In genomic region chr1:12063141-12064072, GRCh38 we compare ENCODE assay signal across 1 cellular context.
A peak's percentile ranks its signal among the peaks of the same experiment; 100 is the strongest.
TF ChIP-seq lines count a peak whose summit lies in the region.

Gene TNFRSF8, plus strand, starts transcription at chr1:12063303. Its CDS starts 296 bp downstream, at chr1:12063599.

TF ChIP-seq in GM12878, 131 proteins besides CTCF, POLR2A, EP300 and RAD21 (continued from another document and continues in another):
- peak; percentile 24; the same call in 1 of the 2 replicates for TF ChIP-seq REST (IDR thresholded peaks at IDR 0.05; ENCODE audit: low read depth, low read length)
- TF ChIP-seq MAX (IDR thresholded peaks at IDR 0.05; ENCODE audit: low read depth, low read length) = peak; percentile 94
- no peak for TF ChIP-seq MEF2A (IDR thresholded peaks at IDR 0.05; ENCODE audit: insufficient read depth, low read depth, low read length)
- TF ChIP-seq POU2F2 (IDR thresholded peaks at IDR 0.05; ENCODE audit: borderline replicate concordance, low read depth, low read length) = no peak; the same call in 2 of the 3 replicates
- peak; percentile 26; the same call in 1 of the 2 replicates for TF ChIP-seq NBN (IDR thresholded peaks at IDR 0.05)
- peak; percentile 57; the same call in 1 of the 2 replicates for TF ChIP-seq TBL1XR1 (IDR thresholded peaks at IDR 0.05; ENCODE audit: low read depth, low read length)
- TF ChIP-seq ATF7 (IDR thresholded peaks at IDR 0.05; ENCODE audit: low read depth) = no peak
- no peak for TF ChIP-seq USF1 (IDR thresholded peaks at IDR 0.05; ENCODE audit: borderline replicate concordance, extremely low read length, insufficient read depth, low read depth, low read length)
- no peak for TF ChIP-seq PKNOX1 (IDR thresholded peaks at IDR 0.05)
- TF ChIP-seq TCF7 (IDR thresholded peaks at IDR 0.05; ENCODE audit: borderline replicate concordance) = no peak
- TF ChIP-seq KDM1A (IDR thresholded peaks at IDR 0.05; ENCODE audit: borderline replicate concordance) = no peak
- no peak for TF ChIP-seq SMC3 (IDR thresholded peaks at IDR 0.05; ENCODE audit: borderline replicate concordance, low read length)
- no peak for TF ChIP-seq SREBF1 (IDR thresholded peaks at IDR 0.05; ENCODE audit: low read length)
- TF ChIP-seq BHLHE40 (IDR thresholded peaks at IDR 0.05; ENCODE audit: borderline replicate concordance in 1 of 2, low read depth in 2 of 2, low read length in 1 of 2) = peak; percentile 90 to 91
- TF ChIP-seq HDAC2 (IDR thresholded peaks at IDR 0.05) = 0 out of 2 replicates have a peak, but pooled peaks have one; percentile 57
- TF ChIP-seq USF2 (IDR thresholded peaks at IDR 0.05; ENCODE audit: borderline replicate concordance, low read depth, low read length) = no peak; the same call in 1 of the 2 replicates
- TF ChIP-seq PAX8 (IDR thresholded peaks at IDR 0.05) = no peak
- peak; percentile 89 for TF ChIP-seq GATAD2B (conservative IDR thresholded peaks at IDR 0.05; ENCODE audit: low read depth)
- peak; percentile 55 for TF ChIP-seq MYC (IDR thresholded peaks at IDR 0.05; ENCODE audit: insufficient read depth, insufficient read length, insufficient replicate concordance, low read length, severe bottlenecking)
- TF ChIP-seq SKIL (IDR thresholded peaks at IDR 0.05; ENCODE audit: low read depth, poor library complexity, severe bottlenecking) = no peak
- TF ChIP-seq TCF12 (IDR thresholded peaks at IDR 0.05; ENCODE audit: low read depth, low read length) = peak; percentile 46; the same call in 1 of the 2 replicates
- TF ChIP-seq PRDM15 (CRISPR knock-in tag; IDR thresholded peaks at IDR 0.05) = no peak
- no peak for TF ChIP-seq CUX1 (IDR thresholded peaks at IDR 0.05; ENCODE audit: insufficient replicate concordance, low read depth, low read length)
- no peak for TF ChIP-seq CBX5 (IDR thresholded peaks at IDR 0.05; ENCODE audit: low read depth)
- no peak for TF ChIP-seq FOXK2 (IDR thresholded peaks at IDR 0.05)
- TF ChIP-seq BCLAF1 (IDR thresholded peaks at IDR 0.05) = no peak
- no peak for TF ChIP-seq ZBED1 (IDR thresholded peaks at IDR 0.05; ENCODE audit: borderline replicate concordance)
- TF ChIP-seq CBX3 (IDR thresholded peaks at IDR 0.05; ENCODE audit: borderline replicate concordance, low read depth) = no peak
- TF ChIP-seq WRNIP1 (IDR thresholded peaks at IDR 0.05; ENCODE audit: borderline replicate concordance, low read depth, low read length) = no peak
- no peak for TF ChIP-seq IRF4 (IDR thresholded peaks at IDR 0.05; ENCODE audit: low read depth, low read length)
- TF ChIP-seq ZNF274 (IDR thresholded peaks at IDR 0.05; ENCODE audit: insufficient read depth, insufficient read length) = no peak
- TF ChIP-seq ZNF24 (IDR thresholded peaks at IDR 0.05) = peak; percentile 91
- TF ChIP-seq GABPA (IDR thresholded peaks at IDR 0.05; ENCODE audit: low read depth) = no peak
- no peak for TF ChIP-seq ESRRA (IDR thresholded peaks at IDR 0.05; ENCODE audit: low read length)
- TF ChIP-seq CREB1 (IDR thresholded peaks at IDR 0.05; ENCODE audit: low read depth) = no peak
